Comparison of ENCODE assay signal across 8 cellular contexts in genomic region chr7:131302876-131303707, GRCh38. TPM values are rescaled to one million over a fixed set of nuclear protein-coding genes. Genes with fewer than 3 reads are reported as not detected.
A peak's percentile ranks its signal among the peaks of the same experiment; 100 is the strongest.
DNase-seq lines count a peak whose midpoint lies in the region; ATAC-seq and TF ChIP-seq lines count a peak whose summit lies in the region.

No MANE protein-coding gene starts in this region.

- no peak overlapping the region for H3K4me3 ChIP-seq in LNCaP clone FGC (ENCODE audit: low read depth, low read length)
- no peak overlapping the region for H3K4me3 ChIP-seq in tibial artery

- CTCF ChIA-PET in Calu3 (lab: Charles Lee), result interaction anchor here (1.3 kb wide), 1 partner anchor 235 kb away, joined by 6 read pairs; no protein-coding TSS in a partner anchor

- intact Hi-C loops in Calu3 (cut with micrococcal nuclease; ENCODE audit: unreplicated experiment), result loop anchor here (1.0 to 10.0 kb wide), 3 partner anchors 68 to 234 kb away; no protein-coding TSS in a partner anchor
- intact Hi-C loops in tibial artery (cut with DNase I; ENCODE audit: low total_unique reads), result no loop called here

- H3K27me3 Mint-ChIP-seq in Calu3 (ENCODE audit: unreplicated experiment), result peaks cover 8% of the 10 kb centered on the region

- no peaks in the 10 kb centered on the region for H3K36me3 Mint-ChIP-seq in Calu3 (ENCODE audit: insufficient read depth, unreplicated experiment)

- peaks cover 10% of the 10 kb centered on the region for H3K9me3 Mint-ChIP-seq in Calu3 (ENCODE audit: low read depth, unreplicated experiment)

- H3K27ac ChIP-seq in tibial artery, result no peak overlapping the region

- no peaks in the 10 kb centered on the region for H3K36me3 ChIP-seq in tibial artery

- no TSS peak for BruUV-seq in Calu3 (replicated peaks; lab: Mats Ljungman, UMichigan)

- no peak overlapping the region for H3K4me3 Mint-ChIP-seq in Calu3 (ENCODE audit: low read depth, unreplicated experiment)

- H3K4me1 ChIP-seq in tibial artery, result peaks cover 0 to 34% (median 4%) of the 10 kb centered on the region in 4 donors

- no peak for ATAC-seq in HG03460 (IDR thresholded peaks at IDR 0.05; ENCODE audit: unreplicated experiment)

- no peaks in the 10 kb centered on the region for H3K9me3 ChIP-seq in tibial artery

- H3K27ac Mint-ChIP-seq in Calu3 (ENCODE audit: unreplicated experiment), result no peak overlapping the region

- peaks cover 8% of the 10 kb centered on the region for H3K4me1 Mint-ChIP-seq in Calu3 (ENCODE audit: low read depth, unreplicated experiment)

- H3K27me3 ChIP-seq in tibial artery, result no peaks in the 10 kb centered on the region

- DNase-seq in Calu3 (peak; percentile 50), LNCaP clone FGC (ENCODE audit: low read depth) (peak; percentile 37), hippocampal formation (lab: John Stamatoyannopoulos, UW) (peak; percentile 22 to 23), tibial artery (no peak), NCI-H2081 treated with DMSO at 0.1 percent for 48 hours (lab: John Stamatoyannopoulos, UW) (no peak), NCI-H187 (lab: John Stamatoyannopoulos, UW) (no peak)
- peak; percentile 14 for DNase-seq in activated effector memory CD4-positive, alpha-beta T cell treated with Interleukin-2 at 50 U/mL for 16 hours

- TF ChIP-seq CTCF in Calu3 (IDR thresholded peaks at IDR 0.05; ENCODE audit: unreplicated experiment), result peak; percentile 44
- TF ChIP-seq CTCF in LNCaP clone FGC (IDR thresholded peaks at IDR 0.05; ENCODE audit: control insufficient read depth, extremely low read depth, insufficient read depth), result peak; percentile 64
- peak; percentile 40 to 41 for TF ChIP-seq CTCF in tibial artery (IDR thresholded peaks at IDR 0.05)

RNA-seq across cellular contexts. Expression of gene MKLN1, which starts 24.6 kb away (rescaled TPM):
- 36.8 and 47.1 TPM in 2 replicates for total RNA-seq in Calu3 (2022)

Comparison
In these comparisons a context has a peak if more than half of its experiments do, and no peak if none do; other contexts are left out.
1. DNase-seq: peak in Calu3 (single experiment), LNCaP clone FGC (single experiment), activated effector memory CD4-positive, alpha-beta T cell treated with Interleukin-2 at 50 U/mL for 16 hours (single experiment) and hippocampal formation (2 of 2); none in tibial artery (0 of 2), NCI-H2081 treated with DMSO at 0.1 percent for 48 hours (single experiment) and NCI-H187 (0 of 2).
2. Peak in every context shown above with its lines, with median percentiles within 50 percentile points of each other: CTCF ChIP-seq.